21 cellular contexts compared by ENCODE assay signal in genomic region chr2:127759931-127760330, GRCh38.
"Had no signal": no experiment of that assay in that cellular context is flagged by ENCODE, and none has a peak within 500 bp of the region (broad histone marks: within the 10 kb centered on the region; RNA-seq: fewer than 3 reads in every experiment).

No MANE protein-coding gene starts in this region.

- H3K9me3 Mint-ChIP-seq: endodermal cell, nephron progenitor cell had no signal

- H3K27ac ChIP-seq: coronary artery, heart left ventricle, psoas muscle, sigmoid colon, tibial artery, upper lobe of right lung, vagina had no signal

- H3K4me1 ChIP-seq: psoas muscle, sigmoid colon, tibial artery, upper lobe of right lung, vagina had no signal

- ATAC-seq: heart left ventricle, left colon, left ventricle myocardium superior, psoas muscle, upper lobe of right lung had no signal

- H3K4me3 Mint-ChIP-seq: endodermal cell, nephron progenitor cell had no signal

- DNase-seq: effector CD4-positive, alpha-beta T cell; endodermal cell; erythroblast; heart left ventricle; hippocampal formation; left colon; left ventricle myocardium superior; mesenchymal stem cell; midbrain; nephron progenitor cell; psoas muscle; retina; sigmoid colon; small intestine; stimulated activated CD4-positive, alpha-beta T cell treated with anti-CD3 and anti-CD28 coated beads, Interleukin-12 subunit alpha, Interleukin-12 subunit beta, amount 100 ng/mL, for 4 hours; stimulated activated naive CD4-positive, alpha-beta T cell treated with Interleukin-2 at 50 U/mL for 16 hours; tibial artery; upper lobe of right lung had no signal

- H3K4me1 Mint-ChIP-seq: endodermal cell, nephron progenitor cell had no signal

- H3K9me3 ChIP-seq: heart left ventricle, psoas muscle, sigmoid colon, tibial artery, upper lobe of right lung, vagina had no signal

- H3K27me3 ChIP-seq: heart left ventricle, sigmoid colon, tibial artery, upper lobe of right lung, vagina had no signal

- H3K4me3 ChIP-seq: coronary artery, heart left ventricle, lung, psoas muscle, sigmoid colon, tibial artery, upper lobe of right lung, vagina had no signal
